In the genomic region with DNA sequence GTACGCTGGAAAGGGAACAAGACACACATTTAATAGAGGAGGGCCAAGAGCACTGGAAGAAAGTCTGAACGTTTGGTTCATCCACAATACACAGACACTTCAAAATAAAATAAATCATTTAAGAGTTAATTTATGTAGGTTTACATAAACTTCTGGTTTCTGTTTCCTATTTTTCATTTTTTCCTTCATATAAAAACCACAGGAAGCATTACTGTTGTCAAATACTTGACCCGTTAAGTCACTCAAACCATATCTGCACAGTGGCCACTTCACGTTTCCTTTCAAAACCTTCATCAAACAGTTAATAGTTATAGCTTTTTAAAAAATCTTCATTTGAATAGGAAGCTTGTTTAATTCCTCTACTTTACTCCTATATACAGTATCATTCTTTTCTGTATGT, we compare ENCODE assay signal across 28 cellular contexts.
DNase-seq lines count a peak whose midpoint lies in the region; TF ChIP-seq lines count a peak whose summit lies in the region.
"Had no signal": no experiment of that assay in that cellular context is flagged by ENCODE, and none has a peak within 500 bp of the region (broad histone marks: within the 10 kb centered on the region; RNA-seq: fewer than 3 reads in every experiment).

No MANE protein-coding gene starts in this region.

- H3K9me2 ChIP-seq in GM23248 (ENCODE audit: insufficient read depth) = no peaks in the 10 kb centered on the region

- no peaks in the 10 kb centered on the region for H3K79me2 ChIP-seq in GM23248 (ENCODE audit: insufficient read depth)

- no peak overlapping the region for H3K9ac ChIP-seq in GM23248

- no peaks in the 10 kb centered on the region for H4K20me1 ChIP-seq in GM23248 (ENCODE audit: insufficient read depth)

- H3F3A ChIP-seq in GM23248 (ENCODE audit: insufficient read depth) = no peaks in the 10 kb centered on the region

- H3K9me3 ChIP-seq in GM23248 (ENCODE audit: low read depth) (no peaks in the 10 kb centered on the region), A673 (ENCODE audit: low read depth, low read length, poor library complexity, severe bottlenecking) (no peaks in the 10 kb centered on the region)
- H3K9me3 ChIP-seq: esophagus squamous epithelium, pancreas, Peyer's patch had no signal

- H3K36me3 ChIP-seq in GM23248 (ENCODE audit: low read depth) = no peaks in the 10 kb centered on the region
- no peaks in the 10 kb centered on the region for H3K36me3 ChIP-seq in A673 (ENCODE audit: insufficient read depth, low read length, poor library complexity, severe bottlenecking)
- H3K36me3 ChIP-seq: esophagus squamous epithelium, pancreas, Peyer's patch had no signal

- in situ Hi-C loops in GM23248 (cut with MboI) = no loop called here

- no peak overlapping the region for H3K4me3 ChIP-seq in fibroblast of mammary gland (ENCODE audit: control insufficient read depth, low read depth, low read length)
- H3K4me3 ChIP-seq in GM23248 = no peak overlapping the region
- no peak overlapping the region for H3K4me3 ChIP-seq in A673 (ENCODE audit: low read depth, low read length, poor library complexity, severe bottlenecking)
- H3K4me3 ChIP-seq: esophagus squamous epithelium, pancreas, Peyer's patch had no signal

- no peak overlapping the region for H2AFZ ChIP-seq in GM23248

- no peaks in the 10 kb centered on the region for H3K27me3 ChIP-seq in GM23248 (replicated peaks; ENCODE audit: insufficient read depth)
- no peaks in the 10 kb centered on the region for H3K27me3 ChIP-seq in A673 (replicated peaks; ENCODE audit: insufficient read depth, low read depth, low read length, poor library complexity)
- H3K27me3 ChIP-seq: esophagus squamous epithelium, pancreas, Peyer's patch had no signal

- CTCF ChIA-PET in A673 (lab: Charles Lee) = no interaction called here

- DNase-seq in HS-27A (ENCODE audit: low read depth) = peak; percentile 22
- peak; percentile 57 for DNase-seq in amniotic epithelial cell (ENCODE audit: low read depth)
- peak; percentile 3 for DNase-seq in fibroblast of mammary gland (ENCODE audit: low read depth)
- peak; percentile 15 for DNase-seq in pulmonary artery endothelial cell (ENCODE audit: low read depth, low spot score)
- DNase-seq in GM23248 = no peak
- DNase-seq in A673 (ENCODE audit: low spot score) = no peak
- no peak for DNase-seq in T-helper 2 cell
- DNase-seq: activated CD4-positive, alpha-beta T cell treated with anti-CD3 and anti-CD28 coated beads for 36 hours; amygdala; C1 segment of cervical spinal cord; COR-L47; cortex of kidney; endodermal cell; esophagus squamous epithelium; GOT3; hypothalamus; left cardiac atrium; mammary epithelial cell; NCI-H146; NCI-H446; NCI-H748 treated with DMSO at 0.1 percent for 48 hours; nephron progenitor cell; pancreas; Peyer's patch; retina; SHP77 treated with DMSO at 0.1 percent for 48 hours; trophoblast cell had no signal

- no peaks in the 10 kb centered on the region for H3K4me1 ChIP-seq in GM23248 (ENCODE audit: insufficient read depth)
- H3K4me1 ChIP-seq in A673 (ENCODE audit: insufficient read depth, low read length, poor library complexity, severe bottlenecking) = peaks cover 17% of the 10 kb centered on the region
- H3K4me1 ChIP-seq: esophagus squamous epithelium, pancreas, Peyer's patch had no signal

- intact Hi-C loops in A673 (cut with micrococcal nuclease; ENCODE audit: unreplicated experiment) = no loop called here

- 88 to 89% methylated on average over 4 of the region's 4 CpGs for WGBS in GM23248 (ENCODE audit: low coverage in 1 of 2, low lambda C conversion rate in 2 of 2, missing lambda C conversion rate in 2 of 2), 2 experiments

- no peak overlapping the region for H3K27ac ChIP-seq in GM23248
- H3K27ac ChIP-seq in A673 (ENCODE audit: low read depth, low read length, poor library complexity, severe bottlenecking) = no peak overlapping the region
- H3K27ac ChIP-seq: esophagus squamous epithelium, HL-60, pancreas, Peyer's patch had no signal

- TF ChIP-seq CTCF in fibroblast of mammary gland (conservative IDR thresholded peaks at IDR 0.05; ENCODE audit: control insufficient read depth, insufficient read depth, low read depth, low read length) (no peak), A673 (conservative IDR thresholded peaks at IDR 0.05; ENCODE audit: low read depth, low read length) (no peak)

- POLR2A ChIA-PET in A673 (lab: Charles Lee; ENCODE audit: low non-redundant PET) = no interaction called here

- BruUV-seq in A673 (replicated peaks; lab: Mats Ljungman, UMichigan) = no TSS peak

- no peak overlapping the region for H3K4me2 ChIP-seq in GM23248 (ENCODE audit: unreplicated experiment)

Comparison
In these comparisons a context has a peak if more than half of its experiments do, and no peak if none do; other contexts are left out.
1. DNase-seq: peak in HS-27A (single experiment), amniotic epithelial cell (single experiment), fibroblast of mammary gland (single experiment) and pulmonary artery endothelial cell (single experiment); none in GM23248 (single experiment), A673 (single experiment) and T-helper 2 cell (0 of 5).